Comparison of ENCODE assay signal across 19 cellular contexts in genomic region chr9:85077954-85078353, GRCh38.
A peak's percentile ranks its signal among the peaks of the same experiment; 100 is the strongest.
DNase-seq lines count a peak whose midpoint lies in the region; ATAC-seq and TF ChIP-seq lines count a peak whose summit lies in the region.
"Had no signal": no experiment of that assay in that cellular context is flagged by ENCODE, and none has a peak within 500 bp of the region (broad histone marks: within the 10 kb centered on the region; RNA-seq: fewer than 3 reads in every experiment).

No MANE protein-coding gene starts in this region.

- H3K9me3 Mint-ChIP-seq in neural progenitor cell = peaks cover 7% of the 10 kb centered on the region

- no peak overlapping the region for H3K4me3 ChIP-seq in H7 (ENCODE audit: insufficient read depth, low read depth, low read length)
- peak overlapping the region; percentile 69 for H3K4me3 ChIP-seq in HUES6 (ENCODE audit: low read depth, low read length)
- no peak overlapping the region for H3K4me3 ChIP-seq in neural progenitor cell
- H3K4me3 ChIP-seq: GM12878, GM23248 had no signal

- H3F3A ChIP-seq in neural progenitor cell (ENCODE audit: low read depth) = peaks cover 4% of the 10 kb centered on the region

- H3K36me3 Mint-ChIP-seq in neural progenitor cell = no peaks in the 10 kb centered on the region
- H3K36me3 Mint-ChIP-seq: CD4-positive, CD25-positive, alpha-beta regulatory T cell had no signal

- no peak overlapping the region for H3K9ac ChIP-seq in HUES6 (ENCODE audit: low read length)
- no peak overlapping the region for H3K9ac ChIP-seq in neural progenitor cell
- H3K9ac ChIP-seq: GM23248 had no signal

- no peaks in the 10 kb centered on the region for H3K79me2 ChIP-seq in neural progenitor cell (ENCODE audit: low read depth)

- peak; percentile 5 for DNase-seq in H7
- DNase-seq in neural progenitor cell (ENCODE audit: low spot score) = peak; percentile 24
- DNase-seq in EL = no peak
- no peak for DNase-seq in DMS53 (lab: John Stamatoyannopoulos, UW)
- no peak for DNase-seq in activated gamma-delta T cell treated with Interleukin-2 at 50 U/mL for 16 hours
- DNase-seq: CD4-positive, CD25-positive, alpha-beta regulatory T cell; DMS79 treated with DMSO at 0.1 percent for 48 hours; GM23248; Karpas-422; MV-4-11; NCI-H1436; NCI-H187 treated with DMSO at 0.1 percent for 48 hours; NCI-H2107; NCI-H226; NCI-H510A treated with DMSO at 0.1 percent for 48 hours; SIG-M5 had no signal

- H3K27ac ChIP-seq in HUES6 (ENCODE audit: low read depth, low read length) (no peak overlapping the region), neural progenitor cell (no peak overlapping the region)
- H3K27ac ChIP-seq: GM23248 had no signal

- H3K4me1 ChIP-seq in HUES6 (ENCODE audit: control insufficient read depth, insufficient read depth, low read length) (peaks cover 10% of the 10 kb centered on the region), neural progenitor cell (peaks cover 12% of the 10 kb centered on the region)

- H3K4me1 Mint-ChIP-seq in neural progenitor cell = peaks cover 5% of the 10 kb centered on the region
- H3K4me1 Mint-ChIP-seq: CD4-positive, CD25-positive, alpha-beta regulatory T cell had no signal

- ATAC-seq in SK-N-SH treated with all-trans-retinoic acid at 6 μM for 48 hours = no peak; the same call in 2 of the 3 replicates
- ATAC-seq: GM12878 had no signal

- H3K36me3 ChIP-seq in H7 (replicated peaks; ENCODE audit: control insufficient read depth, insufficient read depth, low read length) = no peaks in the 10 kb centered on the region
- no peaks in the 10 kb centered on the region for H3K36me3 ChIP-seq in HUES6 (ENCODE audit: control insufficient read depth, insufficient read depth, low read length)
- no peaks in the 10 kb centered on the region for H3K36me3 ChIP-seq in neural progenitor cell

- H3K27me3 Mint-ChIP-seq in neural progenitor cell (ENCODE audit: insufficient read depth, low read depth) = no peaks in the 10 kb centered on the region
- H3K27me3 Mint-ChIP-seq: CD4-positive, CD25-positive, alpha-beta regulatory T cell had no signal

- TF ChIP-seq CTCF in neural progenitor cell (IDR thresholded peaks at IDR 0.05) = no peak

- H3K4me3 Mint-ChIP-seq in neural progenitor cell = no peak overlapping the region
- H3K4me3 Mint-ChIP-seq: CD4-positive, CD25-positive, alpha-beta regulatory T cell had no signal

- peak overlapping the region; percentile 77 for H2AFZ ChIP-seq in neural progenitor cell (replicated peaks)
- H2AFZ ChIP-seq: GM23248 had no signal

- no peaks in the 10 kb centered on the region for H3K9me3 ChIP-seq in HUES6 (ENCODE audit: control insufficient read depth, insufficient read depth, low read depth, low read length)
- no peaks in the 10 kb centered on the region for H3K9me3 ChIP-seq in neural progenitor cell (ENCODE audit: low read depth)

- H3K27me3 ChIP-seq in H7 (ENCODE audit: control insufficient read depth, insufficient read depth, low read length) (peaks cover 17% of the 10 kb centered on the region), HUES6 (ENCODE audit: control insufficient read depth, insufficient read depth, low read length) (peaks cover 27% of the 10 kb centered on the region), neural progenitor cell (peaks cover 3% of the 10 kb centered on the region)

- H3K27ac Mint-ChIP-seq in neural progenitor cell = no peak overlapping the region
- H3K27ac Mint-ChIP-seq: CD4-positive, CD25-positive, alpha-beta regulatory T cell had no signal

- no peaks in the 10 kb centered on the region for H4K20me1 ChIP-seq in neural progenitor cell (ENCODE audit: low read depth)

- peak overlapping the region; percentile 62 for H3K4me2 ChIP-seq in neural progenitor cell

TF ChIP-seq in SK-N-SH treated with all-trans-retinoic acid at 6 μM for 48 hours, 23 proteins besides CTCF, POLR2A, EP300 and RAD21:
- TF ChIP-seq SNAI2 (CRISPR knock-in tag; IDR thresholded peaks at IDR 0.05) = no peak
- peak; percentile 56; the same call in 1 of the 2 replicates for TF ChIP-seq TCF4 (CRISPR knock-in tag; IDR thresholded peaks at IDR 0.05; ENCODE audit: borderline replicate concordance)
- TF ChIP-seq ZFP30 (CRISPR knock-in tag; IDR thresholded peaks at IDR 0.05) = no peak

Comparison
In these comparisons a context has a peak if more than half of its experiments do, and no peak if none do; other contexts are left out.
1. DNase-seq: peak in H7 (single experiment) and neural progenitor cell (single experiment); none in EL (single experiment), DMS53 (single experiment) and activated gamma-delta T cell treated with Interleukin-2 at 50 U/mL for 16 hours (single experiment).